Comparison of ENCODE assay signal across 11 cellular contexts in the genomic region with DNA sequence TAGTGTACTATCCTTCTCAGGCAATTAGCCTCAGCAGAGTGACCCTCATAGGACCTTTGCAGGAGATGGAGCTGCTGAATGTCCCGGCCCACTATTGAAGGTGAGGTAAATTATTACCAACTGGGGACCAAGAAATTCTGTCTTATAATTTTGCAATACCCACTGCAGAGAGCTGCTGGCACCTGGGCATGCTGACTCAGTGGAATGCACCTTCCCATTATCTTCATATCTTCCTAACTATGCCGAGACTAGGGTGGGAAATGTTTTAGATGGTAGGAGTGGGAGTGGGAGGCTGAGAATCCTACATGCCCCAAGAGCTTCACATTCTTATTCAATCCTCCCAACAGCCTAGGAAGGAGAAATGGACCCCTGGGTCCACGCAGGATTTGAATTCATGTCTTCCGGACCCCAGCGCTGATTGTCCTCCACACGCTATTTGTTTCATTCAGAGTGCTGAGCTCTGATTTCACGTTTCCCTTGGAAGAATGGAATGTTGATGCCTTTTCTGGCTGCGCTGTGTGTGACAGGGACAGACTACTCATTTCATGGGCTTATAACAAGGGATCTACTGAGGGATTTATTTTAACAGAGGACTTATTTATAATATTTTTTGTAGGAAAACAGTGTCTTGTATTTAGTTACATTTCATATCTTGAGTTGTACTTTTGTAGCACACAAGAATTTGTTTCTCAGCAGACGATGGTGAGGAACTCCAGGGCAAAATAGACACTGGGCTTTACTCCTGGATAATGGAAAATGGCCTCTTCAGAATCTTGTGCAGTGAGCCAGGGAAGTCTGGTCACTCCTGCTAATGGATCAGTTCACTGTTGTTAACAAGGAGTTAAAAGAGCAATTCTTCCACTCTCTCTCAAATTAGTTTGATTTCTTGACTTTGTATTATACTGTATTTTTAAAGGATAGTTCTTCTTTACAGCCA.
DNase-seq lines count a peak whose midpoint lies in the region; ATAC-seq, FAIRE-seq and TF ChIP-seq lines count a peak whose summit lies in the region.
"Had no signal": no experiment of that assay in that cellular context is flagged by ENCODE, and none has a peak within 500 bp of the region (broad histone marks: within the 10 kb centered on the region; RNA-seq: fewer than 3 reads in every experiment).

No MANE protein-coding gene starts in this region.

- H3K23me2 ChIP-seq in H9 (ENCODE audit: insufficient read length, low read depth, low read length, poor library complexity, severe bottlenecking) = no peaks in the 10 kb centered on the region

- no peak overlapping the region for H3K23ac ChIP-seq in H9 (ENCODE audit: insufficient read length, low read depth, low read length)

- H4K5ac ChIP-seq in H9 (ENCODE audit: insufficient read length, low read depth, low read length) = no peak overlapping the region

- H2BK20ac ChIP-seq in H9 (ENCODE audit: low read depth, low read length, poor library complexity, severe bottlenecking) = no peak overlapping the region

- H4K91ac ChIP-seq in H9 (ENCODE audit: insufficient read length, low read depth, low read length) = no peak overlapping the region

- no peak for DNase-seq in H9
- DNase-seq in SK-MEL-5 (ENCODE audit: low read depth, low spot score) = peak; percentile 49
- no peak for DNase-seq in endothelial cell (ENCODE audit: low spot score)
- DNase-seq in pons (ENCODE audit: low spot score) = peak; percentile 83
- DNase-seq in activated gamma-delta T cell (lab: John Stamatoyannopoulos, UW) = no peak
- DNase-seq in GM19239 (ENCODE audit: insufficient read length, low spot score) = no peak
- DNase-seq: endodermal cell, NCI-H1048, ovary, SHP77 had no signal

- no peak overlapping the region for H3K56ac ChIP-seq in H9 (ENCODE audit: insufficient read length, low read depth, low read length)

- no peaks in the 10 kb centered on the region for H3K9me3 ChIP-seq in H9 (ENCODE audit: control insufficient read depth, low read depth, low read length)
- H3K9me3 ChIP-seq: ovary had no signal

- no peaks in the 10 kb centered on the region for H3K27me3 ChIP-seq in H9 (ENCODE audit: insufficient read depth, low read length)
- H3K27me3 ChIP-seq: ovary had no signal

- H2BK12ac ChIP-seq in H9 (ENCODE audit: insufficient read length, low read depth, low read length) = no peak overlapping the region

- no peaks in the 10 kb centered on the region for H3K9me3 Mint-ChIP-seq in H9
- H3K9me3 Mint-ChIP-seq in endothelial cell (ENCODE audit: unreplicated experiment) = no peaks in the 10 kb centered on the region
- H3K9me3 Mint-ChIP-seq: endodermal cell had no signal

- peaks cover 12 to 15% of the 10 kb centered on the region in 2 experiments; a peak in 3 of 4 replicates for H3K4me1 Mint-ChIP-seq in H9
- H3K4me1 Mint-ChIP-seq in endothelial cell (ENCODE audit: unreplicated experiment) = peaks cover 53% of the 10 kb centered on the region

- no peak overlapping the region for H2BK15ac ChIP-seq in H9 (ENCODE audit: low read depth, low read length)

- FAIRE-seq in GM19239 (lab: Jason Lieb, UNC) = no peak

- no peak overlapping the region for H2BK120ac ChIP-seq in H9 (ENCODE audit: low read depth, low read length, poor library complexity, severe bottlenecking)

- no peak overlapping the region for H3K9ac ChIP-seq in H9 (ENCODE audit: extremely low read depth, insufficient read length, low read length)

- H4K20me1 ChIP-seq in H9 (ENCODE audit: control insufficient read depth, insufficient read depth, insufficient read length) = no peaks in the 10 kb centered on the region

- H3K27ac Mint-ChIP-seq in H9 = peak overlapping the region in 2 of 3 experiments; percentile 6 to 36; a peak in 2 of 7 replicates
- H3K27ac Mint-ChIP-seq in endothelial cell (ENCODE audit: unreplicated experiment) = peak overlapping the region; percentile 61
- H3K27ac Mint-ChIP-seq: endodermal cell had no signal

- H3K79me1 ChIP-seq in H9 (ENCODE audit: insufficient read depth, low read depth, low read length, poor library complexity, severe bottlenecking) = no peaks in the 10 kb centered on the region

- H3K18ac ChIP-seq in H9 (ENCODE audit: insufficient read length, low read depth, low read length) = no peak overlapping the region

- no peak overlapping the region for H2BK5ac ChIP-seq in H9 (ENCODE audit: insufficient read length, low read length)

- H3K4me3 Mint-ChIP-seq in H9 (no peak overlapping the region), endothelial cell (ENCODE audit: unreplicated experiment) (no peak overlapping the region)
- H3K4me3 Mint-ChIP-seq: endodermal cell had no signal

- no peaks in the 10 kb centered on the region for H3K4me1 ChIP-seq in H9 (ENCODE audit: insufficient read depth, low read length)

- no peak overlapping the region for H3K4ac ChIP-seq in H9 (ENCODE audit: low read depth, low read length)

- H3K4me2 ChIP-seq in H9 (ENCODE audit: insufficient read depth, insufficient read length, low read length) = no peak overlapping the region

- H3K79me2 ChIP-seq in H9 (ENCODE audit: insufficient read depth, low read length) = no peaks in the 10 kb centered on the region

- TF ChIP-seq CTCF in H9 (conservative IDR thresholded peaks at IDR 0.05) (no peak), endothelial cell (IDR thresholded peaks at IDR 0.05; ENCODE audit: unreplicated experiment) (no peak)

- no CpG with 5 or more reads among the region's 9 CpGs for WGBS in H9 (ENCODE audit: extremely low coverage, insufficient read length, low lambda C conversion rate)

- in situ Hi-C loops in SK-MEL-5 (cut with HindIII; ENCODE audit: low pct_unique_long_range_greater_than_20kb, low sequenced_read_pairs) = no loop called here

- no peak overlapping the region for H3T11ph ChIP-seq in H9 (ENCODE audit: low read length)

- no peak overlapping the region for H4K8ac ChIP-seq in H9 (replicated peaks; ENCODE audit: insufficient read length, low read depth, low read length)

- H3K36me3 Mint-ChIP-seq in H9 (ENCODE audit: insufficient read depth in 1 of 3, low read depth in 3 of 3) (peaks cover 0 to 3% (median 0%) of the 10 kb centered on the region in 3 experiments; a peak in 1 of 7 replicates), endothelial cell (ENCODE audit: low read depth, unreplicated experiment) (peaks cover 41% of the 10 kb centered on the region)

- H3K27ac ChIP-seq in H9 (ENCODE audit: insufficient read length, low read depth, low read length) = no peak overlapping the region
- H3K27ac ChIP-seq: ovary had no signal

- no peak overlapping the region for H2AFZ ChIP-seq in H9 (ENCODE audit: low read length)

- no peak overlapping the region for H3K14ac ChIP-seq in H9 (ENCODE audit: insufficient read depth, low read length)

- H3K27me3 Mint-ChIP-seq in H9 (ENCODE audit: low read depth) (no peaks in the 10 kb centered on the region), endothelial cell (ENCODE audit: unreplicated experiment) (peaks cover 7% of the 10 kb centered on the region)

- ATAC-seq in HG02981 (IDR thresholded peaks at IDR 0.05; ENCODE audit: unreplicated experiment) = no peak

- H2AK5ac ChIP-seq in H9 (ENCODE audit: insufficient read length, low read length) = no peak overlapping the region

Comparison
In these comparisons a context has a peak if more than half of its experiments do, and no peak if none do; other contexts are left out.
1. DNase-seq: peak in SK-MEL-5 (single experiment) and pons (single experiment); none in H9 (single experiment), endothelial cell (single experiment), activated gamma-delta T cell (single experiment) and GM19239 (single experiment).